In the genomic region with DNA sequence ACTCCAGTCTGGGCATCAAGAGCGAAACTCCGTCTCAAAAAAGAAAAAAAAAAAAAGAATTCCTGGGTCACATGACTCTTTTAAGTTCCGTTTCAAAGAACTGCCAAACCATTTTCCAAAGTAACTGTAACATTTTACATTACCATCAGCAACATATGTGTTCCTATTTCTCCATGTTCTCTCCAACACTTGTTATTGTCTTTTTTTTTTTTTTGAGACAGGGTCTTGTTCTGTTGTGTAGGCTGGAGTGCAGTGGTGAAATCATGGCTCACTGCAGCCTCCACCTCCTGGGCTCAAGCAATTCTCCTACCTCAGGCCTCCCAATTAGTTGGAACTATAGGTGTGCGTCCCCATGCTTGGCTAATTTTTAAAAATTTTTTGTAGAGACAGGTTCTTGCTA, we compare ENCODE assay signal across 10 cellular contexts. TPM values are rescaled to one million over a fixed set of nuclear protein-coding genes. Genes with fewer than 3 reads are reported as not detected.
"Had no signal": no experiment of that assay in that cellular context is flagged by ENCODE, and none has a peak within 500 bp of the region (broad histone marks: within the 10 kb centered on the region; RNA-seq: fewer than 3 reads in every experiment).

No MANE protein-coding gene starts in this region.

- ATAC-seq: HepG2 had no signal

- H3K4me2 ChIP-seq: KMS-11 had no signal

- DNase-seq: IMR-90, KBM-7, KG1 had no signal

- FAIRE-seq: HepG2, HTR-8/SVneo had no signal

- H3K9ac ChIP-seq: KMS-11 had no signal

- H3K27ac ChIP-seq: HL-60, KMS-11 had no signal

RNA-seq across cellular contexts. Expression of a gene that starts 6.5 kb away (rescaled TPM):
- total RNA-seq: HT-29, HT1080, IMR-90 had no signal
- polyA plus RNA-seq: IgD-negative memory B cell, IMR-90 had no signal

RNA-seq across cellular contexts. Expression of a gene that starts 17.2 kb away (rescaled TPM):
- total RNA-seq: IMR-90 had no signal
- polyA plus RNA-seq: IgD-negative memory B cell had no signal

RNA-seq across cellular contexts. Expression of a gene that starts 22.2 kb away (rescaled TPM):
- total RNA-seq: HepG2, HT1080, IMR-90 had no signal
- polyA plus RNA-seq: IgD-negative memory B cell, IMR-90 had no signal
